Comparison of ENCODE assay signal across 10 cellular contexts in genomic region chr3:152557302-152557999, GRCh38.
DNase-seq lines count a peak whose midpoint lies in the region; ATAC-seq and TF ChIP-seq lines count a peak whose summit lies in the region.
"Had no signal": no experiment of that assay in that cellular context is flagged by ENCODE, and none has a peak within 500 bp of the region (broad histone marks: within the 10 kb centered on the region; RNA-seq: fewer than 3 reads in every experiment).

No MANE protein-coding gene starts in this region.

- H3K27me3 ChIP-seq in GM06990 (replicated peaks; ENCODE audit: control insufficient read depth, insufficient read depth, low read length) (no peaks in the 10 kb centered on the region; the same call in 1 of the 2 replicates), right atrium auricular region (no peaks in the 10 kb centered on the region), BE2C (no peaks in the 10 kb centered on the region)

- ATAC-seq in GM21367 (IDR thresholded peaks at IDR 0.05; ENCODE audit: unreplicated experiment) (peak; percentile 55), HG03139 (IDR thresholded peaks at IDR 0.05; ENCODE audit: unreplicated experiment) (peak; percentile 53)

- TF ChIP-seq CTCF in GM06990 (IDR thresholded peaks at IDR 0.05; ENCODE audit: insufficient read depth, low read length, poor library complexity, severe bottlenecking) (no peak), right atrium auricular region (IDR thresholded peaks at IDR 0.05) (no peak), BE2C (IDR thresholded peaks at IDR 0.05; ENCODE audit: low read depth, low read length) (no peak)

- H3K9me3 ChIP-seq in right atrium auricular region (no peaks in the 10 kb centered on the region), BE2C (no peaks in the 10 kb centered on the region)
- H3K9me3 ChIP-seq: prostate gland had no signal

- DNase-seq in GM06990 (ENCODE audit: extremely low read depth, insufficient read length), result peak; percentile 17
- no peak for DNase-seq in right atrium auricular region (ENCODE audit: low spot score)
- DNase-seq in DMS153 treated with DMSO at 0.1 percent for 48 hours (lab: John Stamatoyannopoulos, UW; ENCODE audit: unreplicated experiment), result no peak
- no peak for DNase-seq in BE2C
- no peak for DNase-seq in activated CD8-positive, alpha-beta memory T cell treated with anti-CD3 and anti-CD28 coated beads for 24 hours
- DNase-seq in activated gamma-delta T cell treated with Interleukin-2 at 50 U/mL for 16 hours, result no peak
- DNase-seq: activated CD4-positive, alpha-beta T cell treated with anti-CD3 and anti-CD28 coated beads, Interleukin-2, amount 50 U/mL, for 1 hour had no signal

- H3K27ac ChIP-seq in right atrium auricular region, result peak overlapping the region; percentile 65 to 93

- H3K4me1 ChIP-seq in right atrium auricular region (peaks cover 4 to 46% of the 10 kb centered on the region in 2 donors), BE2C (no peaks in the 10 kb centered on the region)
- H3K4me1 ChIP-seq: prostate gland had no signal

- H3K4me3 ChIP-seq in GM06990 (replicated peaks; ENCODE audit: low read depth, low read length) (no peak overlapping the region), right atrium auricular region (no peak overlapping the region), BE2C (ENCODE audit: low read depth, low read length) (no peak overlapping the region)
- H3K4me3 ChIP-seq: prostate gland had no signal

- H3K36me3 ChIP-seq in GM06990 (ENCODE audit: control insufficient read depth, insufficient read depth, low read length), result no peaks in the 10 kb centered on the region
- H3K36me3 ChIP-seq in right atrium auricular region, result no peaks in the 10 kb centered on the region
- H3K36me3 ChIP-seq in BE2C, result no peaks in the 10 kb centered on the region
- H3K36me3 ChIP-seq: prostate gland had no signal
